ENCODE assay signal across 9 cellular contexts in the genomic region with DNA sequence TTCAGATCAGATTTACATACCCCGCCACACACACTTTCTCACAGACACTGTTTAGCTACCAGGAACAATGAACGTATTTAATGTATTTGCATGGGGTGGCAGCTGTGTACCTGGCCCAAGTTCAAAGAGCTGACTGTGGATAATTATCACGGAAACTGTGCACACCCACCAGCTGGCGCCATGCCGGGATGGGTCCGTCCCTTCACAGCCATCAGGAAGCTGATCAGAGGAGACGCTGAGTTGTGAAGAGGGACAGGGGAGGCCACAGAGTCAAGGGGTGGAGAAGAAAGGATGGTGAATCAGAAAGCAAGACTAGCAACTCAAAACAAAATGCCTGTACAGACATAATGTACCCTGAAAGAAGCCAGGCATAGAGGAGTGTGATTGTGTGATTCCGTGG. TPM values are rescaled to one million over a fixed set of nuclear protein-coding genes. Genes with fewer than 3 reads are reported as not detected.
DNase-seq lines count a peak whose midpoint lies in the region; ATAC-seq and TF ChIP-seq lines count a peak whose summit lies in the region.
"Had no signal": no experiment of that assay in that cellular context is flagged by ENCODE, and none has a peak within 500 bp of the region (broad histone marks: within the 10 kb centered on the region; RNA-seq: fewer than 3 reads in every experiment).

No MANE protein-coding gene starts in this region.

- peak; percentile 44 to 60 for ATAC-seq in activated CD4-positive, CD25-positive, alpha-beta regulatory T cell treated with anti-CD3 and anti-CD28 coated beads, Interleukin-2, amount 50 U/mL, for 24 hours
- no peak for ATAC-seq in HG03135 (IDR thresholded peaks at IDR 0.05; ENCODE audit: unreplicated experiment)

- peaks cover 4% of the 10 kb centered on the region for H3K4me1 Mint-ChIP-seq in chondrocyte (ENCODE audit: low read depth)

- no peak overlapping the region for H3K4me3 Mint-ChIP-seq in chondrocyte (ENCODE audit: unreplicated experiment)

- no peak for TF ChIP-seq CTCF in chondrocyte (IDR thresholded peaks at IDR 0.05)

- no peak for DNase-seq in activated CD4-positive, CD25-positive, alpha-beta regulatory T cell (lab: John Stamatoyannopoulos, UW)
- peak; percentile 86 for DNase-seq in NCI-H2081 treated with DMSO at 0.1 percent for 48 hours (lab: John Stamatoyannopoulos, UW)
- DNase-seq in activated naive CD4-positive, alpha-beta T cell treated with anti-CD3 and anti-CD28 coated beads, Interleukin-2, amount 50 U/mL, for 16 hours, result peak; percentile 32
- peak; percentile 37 to 52 for DNase-seq in stimulated activated CD4-positive, alpha-beta T cell treated with anti-CD3 and anti-CD28 coated beads, Interleukin-2, amount 100 ng/mL, for 24 hours
- DNase-seq in chondrocyte (ENCODE audit: low spot score), result no peak
- no peak for DNase-seq in germinal center (ENCODE audit: low spot score)
- DNase-seq: activated gamma-delta T cell had no signal

- H3K9me3 Mint-ChIP-seq in chondrocyte (ENCODE audit: low read depth), result peaks cover 12% of the 10 kb centered on the region

- no peak overlapping the region for H3K27ac Mint-ChIP-seq in chondrocyte (ENCODE audit: unreplicated experiment)

- H3K27me3 Mint-ChIP-seq in chondrocyte (ENCODE audit: low read depth), result peaks cover 23% of the 10 kb centered on the region

- H3K36me3 Mint-ChIP-seq in chondrocyte (ENCODE audit: low read depth), result peaks cover 5% of the 10 kb centered on the region

RNA-seq across cellular contexts. Expression of gene PLA2G4D, which starts 13.1 kb away (rescaled TPM):
- not detected in 3 replicates for total RNA-seq in chondrocyte

RNA-seq across cellular contexts. Expression of gene PLA2G4F, which starts 49.0 kb away (rescaled TPM):
- not detected in 3 replicates for total RNA-seq in chondrocyte

Comparison
In these comparisons a context has a peak if more than half of its experiments do, and no peak if none do; other contexts are left out.
1. DNase-seq: peak in NCI-H2081 treated with DMSO at 0.1 percent for 48 hours (single experiment), activated naive CD4-positive, alpha-beta T cell treated with anti-CD3 and anti-CD28 coated beads, Interleukin-2, amount 50 U/mL, for 16 hours (single experiment) and stimulated activated CD4-positive, alpha-beta T cell treated with anti-CD3 and anti-CD28 coated beads, Interleukin-2, amount 100 ng/mL, for 24 hours (2 of 2); none in activated CD4-positive, CD25-positive, alpha-beta regulatory T cell (0 of 4), chondrocyte (single experiment) and germinal center (single experiment).